8 cellular contexts compared by ENCODE assay signal in the genomic region with DNA sequence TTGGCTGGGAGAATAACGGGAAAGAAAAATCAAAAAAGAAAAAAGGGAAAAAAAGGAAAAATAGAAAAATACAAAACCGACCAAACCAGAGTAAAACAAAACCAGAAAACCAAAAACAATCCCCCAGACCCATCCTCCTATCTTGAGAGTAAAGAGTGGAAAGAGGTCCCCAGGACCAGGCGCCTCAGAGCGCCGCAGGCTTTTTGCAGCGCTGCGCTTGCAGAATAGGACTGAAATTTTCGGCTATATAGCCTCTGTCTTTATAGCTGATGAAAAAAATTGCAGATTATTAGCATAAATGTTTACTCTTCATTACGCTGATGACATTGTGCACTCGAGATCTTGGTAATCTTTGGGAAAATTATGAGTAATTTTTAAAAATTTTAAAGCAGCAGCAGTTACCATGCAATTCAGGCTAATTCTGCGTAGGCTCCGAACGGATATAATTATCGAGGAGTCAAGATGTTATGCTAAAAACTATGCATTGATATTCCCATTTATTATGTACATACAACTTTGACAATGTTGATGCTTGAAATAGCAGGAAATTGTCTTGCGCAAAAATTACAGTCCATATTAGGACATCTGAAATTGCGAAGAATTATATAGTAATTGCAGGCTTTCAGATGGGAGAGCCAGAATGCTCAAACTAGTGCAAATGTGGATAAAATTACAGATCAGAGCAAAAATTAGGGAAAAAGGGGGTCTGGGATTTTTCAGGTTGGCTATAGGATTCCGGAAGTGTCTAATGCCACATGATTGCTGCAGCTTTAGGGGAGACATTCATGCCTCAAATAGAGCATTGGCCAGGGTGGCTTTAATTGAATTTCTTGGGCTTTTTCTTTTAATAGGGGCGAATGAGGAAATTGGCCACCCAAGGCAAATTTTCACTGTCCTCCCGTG. TPM values are rescaled to one million over a fixed set of nuclear protein-coding genes. Genes with fewer than 3 reads are reported as not detected.
DNase-seq lines count a peak whose midpoint lies in the region; ATAC-seq lines count a peak whose summit lies in the region.

No MANE protein-coding gene starts in this region.

- H3K4me3 ChIP-seq in Karpas-422 (ENCODE audit: low read length) (peak overlapping the region; percentile 66; the same call in 1 of the 2 replicates), skeletal muscle satellite cell (ENCODE audit: low read length) (peak overlapping the region; percentile 77)

- peaks cover 37% of the 10 kb centered on the region for H3K4me1 ChIP-seq in Karpas-422 (ENCODE audit: low read length)
- peaks cover 43% of the 10 kb centered on the region for H3K4me1 ChIP-seq in skeletal muscle satellite cell (ENCODE audit: control insufficient read depth, insufficient read depth, low read length)

- peak overlapping the region; percentile 43 for H3K4me3 Mint-ChIP-seq in activated naive CD4-positive, alpha-beta T cell treated with anti-CD3 and anti-CD28 coated beads for 36 hours
- H3K4me3 Mint-ChIP-seq in dendritic cell treated with granulocyte-macrophage colony-stimulating factor and Interleukin-4, amounts not matched to agents 40 ng/mL and 50 ng/mL, for 4 days, result peak overlapping the region; percentile 37

- intact Hi-C loops in activated naive CD4-positive, alpha-beta T cell treated with anti-CD3 and anti-CD28 coated beads for 36 hours (cut with micrococcal nuclease), result loop anchor here (2.0 to 5.0 kb wide), 2 partner anchors 95 to 1381 kb away; partner anchors contain the start of gene METAP1D
- intact Hi-C loops in dendritic cell treated with granulocyte-macrophage colony-stimulating factor and Interleukin-4, amounts not matched to agents 40 ng/mL and 50 ng/mL, for 4 days (cut with micrococcal nuclease), result no loop called here

- no peaks in the 10 kb centered on the region for H3K9me3 ChIP-seq in Karpas-422 (ENCODE audit: low read length)
- H3K9me3 ChIP-seq in skeletal muscle satellite cell (replicated peaks; ENCODE audit: low read length), result no peaks in the 10 kb centered on the region

- no peaks in the 10 kb centered on the region for H3K36me3 ChIP-seq in Karpas-422 (ENCODE audit: insufficient read depth, low read length)
- H3K36me3 ChIP-seq in skeletal muscle satellite cell (ENCODE audit: insufficient read depth, low read length), result peaks cover 3% of the 10 kb centered on the region

- no peak overlapping the region for H3K27ac Mint-ChIP-seq in activated naive CD4-positive, alpha-beta T cell treated with anti-CD3 and anti-CD28 coated beads for 36 hours
- no peak overlapping the region for H3K27ac Mint-ChIP-seq in activated naive CD4-positive, alpha-beta T cell treated with anti-CD3 and anti-CD28 coated beads, Interleukin-2, amount 50 U/mL, for 72 hours
- no peak overlapping the region for H3K27ac Mint-ChIP-seq in dendritic cell treated with granulocyte-macrophage colony-stimulating factor and Interleukin-4, amounts not matched to agents 40 ng/mL and 50 ng/mL, for 4 days

- peaks cover 43% of the 10 kb centered on the region for H3K4me1 Mint-ChIP-seq in activated naive CD4-positive, alpha-beta T cell treated with anti-CD3 and anti-CD28 coated beads for 36 hours (ENCODE audit: low read depth)
- peaks cover 55% of the 10 kb centered on the region for H3K4me1 Mint-ChIP-seq in dendritic cell treated with granulocyte-macrophage colony-stimulating factor and Interleukin-4, amounts not matched to agents 40 ng/mL and 50 ng/mL, for 4 days (ENCODE audit: low read depth)

- peak overlapping the region; percentile 75; the same call in 1 of the 2 replicates for H3K9ac ChIP-seq in Karpas-422 (ENCODE audit: low read length)
- H3K9ac ChIP-seq in skeletal muscle satellite cell (ENCODE audit: low read depth, low read length), result peak overlapping the region; percentile 84

- no peaks in the 10 kb centered on the region for H3K79me2 ChIP-seq in Karpas-422 (ENCODE audit: low read length)

- no peak overlapping the region; the same call in 1 of the 2 replicates for H2AFZ ChIP-seq in Karpas-422 (ENCODE audit: low read length)

- no peaks in the 10 kb centered on the region for H3K9me3 Mint-ChIP-seq in activated naive CD4-positive, alpha-beta T cell treated with anti-CD3 and anti-CD28 coated beads for 36 hours
- H3K9me3 Mint-ChIP-seq in activated naive CD4-positive, alpha-beta T cell treated with anti-CD3 and anti-CD28 coated beads, Interleukin-2, amount 50 U/mL, for 72 hours, result no peaks in the 10 kb centered on the region
- H3K9me3 Mint-ChIP-seq in dendritic cell treated with granulocyte-macrophage colony-stimulating factor and Interleukin-4, amounts not matched to agents 40 ng/mL and 50 ng/mL, for 4 days, result no peaks in the 10 kb centered on the region

- H3K9me2 ChIP-seq in Karpas-422 (replicated peaks; ENCODE audit: insufficient read depth, low read length), result no peaks in the 10 kb centered on the region

- H3K36me3 Mint-ChIP-seq in activated naive CD4-positive, alpha-beta T cell treated with anti-CD3 and anti-CD28 coated beads for 36 hours (ENCODE audit: low read depth), result no peaks in the 10 kb centered on the region
- peaks cover 0 to 39% of the 10 kb centered on the region in 2 donors for H3K36me3 Mint-ChIP-seq in activated naive CD4-positive, alpha-beta T cell treated with anti-CD3 and anti-CD28 coated beads, Interleukin-2, amount 50 U/mL, for 72 hours
- H3K36me3 Mint-ChIP-seq in dendritic cell treated with granulocyte-macrophage colony-stimulating factor and Interleukin-4, amounts not matched to agents 40 ng/mL and 50 ng/mL, for 4 days (ENCODE audit: low read depth), result no peaks in the 10 kb centered on the region

- H3K27me3 Mint-ChIP-seq in activated naive CD4-positive, alpha-beta T cell treated with anti-CD3 and anti-CD28 coated beads for 36 hours (ENCODE audit: low read depth), result peaks cover 85% of the 10 kb centered on the region
- peaks cover 91% of the 10 kb centered on the region for H3K27me3 Mint-ChIP-seq in dendritic cell treated with granulocyte-macrophage colony-stimulating factor and Interleukin-4, amounts not matched to agents 40 ng/mL and 50 ng/mL, for 4 days

- CTCF ChIA-PET in activated naive CD4-positive, alpha-beta T cell treated with anti-CD3 and anti-CD28 coated beads for 36 hours (lab: Charles Lee), result interaction anchor here (1.1 kb wide), 1 partner anchor 12 kb away, joined by 3 read pairs; no protein-coding TSS in a partner anchor

- H3K27ac ChIP-seq in Karpas-422 (ENCODE audit: low read length), result no peak overlapping the region

- no peaks in the 10 kb centered on the region for H3K27me3 ChIP-seq in Karpas-422 (ENCODE audit: low read length)
- peaks cover 7% of the 10 kb centered on the region for H3K27me3 ChIP-seq in skeletal muscle satellite cell (ENCODE audit: control insufficient read depth, insufficient read depth, low read length)

- no peak for ATAC-seq in activated naive CD4-positive, alpha-beta T cell treated with anti-CD3 and anti-CD28 coated beads, Interleukin-2, amount 50 U/mL, for 72 hours

- H3K4me2 ChIP-seq in Karpas-422 (ENCODE audit: low read depth, low read length, poor library complexity, severe bottlenecking) (peak overlapping the region; percentile 91), skeletal muscle satellite cell (ENCODE audit: low read length) (peak overlapping the region; percentile 95)

- no peak for DNase-seq in activated naive CD4-positive, alpha-beta T cell treated with anti-CD3 and anti-CD28 coated beads for 36 hours
- DNase-seq in activated naive CD4-positive, alpha-beta T cell treated with anti-CD3 and anti-CD28 coated beads, Interleukin-2, amount 50 U/mL, for 72 hours (ENCODE audit: low spot score in 2 of 2), result no peak
- DNase-seq in Karpas-422 (no peak), HPDE6-E6E7 (ENCODE audit: extremely low spot score) (no peak)
- no peak for DNase-seq in activated CD8-positive, alpha-beta memory T cell treated with anti-CD3 and anti-CD28 coated beads, Interleukin-2, amount 50 U/mL, for 4 hours
- no peak for DNase-seq in stimulated activated CD4-positive, alpha-beta T cell treated with anti-CD3 and anti-CD28 coated beads, Interleukin-4, amount 100 ng/mL, for 4 hours

- no peaks in the 10 kb centered on the region for H4K20me1 ChIP-seq in Karpas-422 (ENCODE audit: insufficient read depth, low read depth, low read length)

RNA-seq across cellular contexts. Expression of gene DLX1, which starts 8.4 kb away (rescaled TPM):
- total RNA-seq in activated naive CD4-positive, alpha-beta T cell treated with anti-CD3 and anti-CD28 coated beads for 36 hours, result not detected
- not detected for total RNA-seq in activated naive CD4-positive, alpha-beta T cell treated with anti-CD3 and anti-CD28 coated beads, Interleukin-2, amount 50 U/mL, for 72 hours
- 1.0 and 1.2 TPM in 2 replicates for total RNA-seq in Karpas-422 (2014; rRNA removed; shearing (Covaris generic); ENCODE audit: low replicate concordance)
- total RNA-seq in skeletal muscle satellite cell (2012; rRNA removed), result 1.3 and 3.5 TPM in 2 replicates

RNA-seq across cellular contexts. Expression of gene DLX2, which starts 9.0 kb away (rescaled TPM):
- total RNA-seq in activated naive CD4-positive, alpha-beta T cell treated with anti-CD3 and anti-CD28 coated beads for 36 hours, result not detected
- total RNA-seq in activated naive CD4-positive, alpha-beta T cell treated with anti-CD3 and anti-CD28 coated beads, Interleukin-2, amount 50 U/mL, for 72 hours, result not detected
- 0.97 and 1.5 TPM in 2 replicates for total RNA-seq in Karpas-422 (2014; rRNA removed; shearing (Covaris generic); ENCODE audit: low replicate concordance)
- 1.1 and 1.8 TPM in 2 replicates for total RNA-seq in skeletal muscle satellite cell (2012; rRNA removed)
